Comparison of ENCODE assay signal across 28 cellular contexts in genomic region chr2:66897676-66898280, GRCh38.
A peak's percentile ranks its signal among the peaks of the same experiment; 100 is the strongest.
DNase-seq lines count a peak whose midpoint lies in the region; ATAC-seq, FAIRE-seq and TF ChIP-seq lines count a peak whose summit lies in the region.
"Had no signal": no experiment of that assay in that cellular context is flagged by ENCODE, and none has a peak within 500 bp of the region (broad histone marks: within the 10 kb centered on the region; RNA-seq: fewer than 3 reads in every experiment).

No MANE protein-coding gene starts in this region.

- ATAC-seq in Right ventricle myocardium inferior, result no peak
- ATAC-seq: activated T-cell treated with anti-CD3 and anti-CD28 coated beads, Interleukin-2, amount 50 U/mL, for 4 hours; CD8-positive, alpha-beta T cell had no signal

- TF ChIP-seq CTCF in cardiac muscle cell (IDR thresholded peaks at IDR 0.05; ENCODE audit: low read depth, low read length) (no peak), mesothelial cell of epicardium (IDR thresholded peaks at IDR 0.05; ENCODE audit: unreplicated experiment) (no peak), uterus (IDR thresholded peaks at IDR 0.05) (no peak)

- TF ChIP-seq POLR2A in uterus (IDR thresholded peaks at IDR 0.05) (no peak), H54 (IDR thresholded peaks at IDR 0.05; ENCODE audit: low read depth, low read length) (no peak)

- no peak for FAIRE-seq in H54 (lab: Jason Lieb, UNC)
- FAIRE-seq: GM18507, HTR-8/SVneo had no signal

- H3K36me3 Mint-ChIP-seq in mesothelial cell of epicardium (no peaks in the 10 kb centered on the region), immature natural killer cell (no peaks in the 10 kb centered on the region)
- H3K36me3 Mint-ChIP-seq: brain; CD8-positive, alpha-beta T cell had no signal

- H3K4me1 Mint-ChIP-seq in mesothelial cell of epicardium (peaks cover 37% of the 10 kb centered on the region), immature natural killer cell (no peaks in the 10 kb centered on the region)

- H3K27me3 Mint-ChIP-seq in mesothelial cell of epicardium (ENCODE audit: low read depth) (no peaks in the 10 kb centered on the region), immature natural killer cell (ENCODE audit: low read depth in 3 of 3) (peaks cover 0 to 3% (median 0%) of the 10 kb centered on the region in 3 donors)
- H3K27me3 Mint-ChIP-seq: brain had no signal

- peaks cover 3% of the 10 kb centered on the region for H3K9me3 Mint-ChIP-seq in mesothelial cell of epicardium
- peaks cover 0 to 5% (median 0%) of the 10 kb centered on the region in 6 donors for H3K9me3 Mint-ChIP-seq in immature natural killer cell
- H3K9me3 Mint-ChIP-seq: activated T-cell treated with anti-CD3 and anti-CD28 coated beads, Interleukin-2, amount 50 U/mL, for 4 hours; CD8-positive, alpha-beta T cell had no signal

- H3K27me3 ChIP-seq in cardiac muscle cell, result no peaks in the 10 kb centered on the region
- H3K27me3 ChIP-seq in uterus, result no peaks in the 10 kb centered on the region
- H3K27me3 ChIP-seq: esophagus squamous epithelium, heart right ventricle, Peyer's patch had no signal

- H3K4me1 ChIP-seq in cardiac muscle cell (ENCODE audit: low read depth) (peaks cover 49% of the 10 kb centered on the region), uterus (no peaks in the 10 kb centered on the region)
- H3K4me1 ChIP-seq: Peyer's patch had no signal

- H3K27ac ChIP-seq in cardiac muscle cell (peak overlapping the region; percentile 15), uterus (peak overlapping the region; percentile 70 to 82)
- H3K27ac ChIP-seq: 22Rv1, esophagus squamous epithelium, KMS-11 had no signal

- H3K9me3 ChIP-seq in cardiac muscle cell (ENCODE audit: low read depth), result no peaks in the 10 kb centered on the region
- H3K9me3 ChIP-seq in uterus, result no peaks in the 10 kb centered on the region
- H3K9me3 ChIP-seq: esophagus squamous epithelium, Peyer's patch had no signal

- H3K36me3 ChIP-seq in cardiac muscle cell (no peaks in the 10 kb centered on the region), uterus (no peaks in the 10 kb centered on the region)
- H3K36me3 ChIP-seq: esophagus squamous epithelium, heart right ventricle, Peyer's patch had no signal

- no peak overlapping the region for H3K4me3 Mint-ChIP-seq in mesothelial cell of epicardium
- no peak overlapping the region for H3K4me3 Mint-ChIP-seq in immature natural killer cell
- H3K4me3 Mint-ChIP-seq: activated T-cell treated with anti-CD3 and anti-CD28 coated beads, Interleukin-2, amount 50 U/mL, for 4 hours; brain; CD8-positive, alpha-beta T cell had no signal

- H3K4me3 ChIP-seq in cardiac muscle cell, result no peak overlapping the region
- no peak overlapping the region for H3K4me3 ChIP-seq in uterus
- H3K4me3 ChIP-seq: esophagus squamous epithelium, heart right ventricle, Peyer's patch had no signal

- intact Hi-C loops in Right ventricle myocardium inferior (cut with DNase I), result no loop called here
- intact Hi-C loops in uterus (cut with DNase I; ENCODE audit: low total_unique reads), result no loop called here

- H3K27ac Mint-ChIP-seq in mesothelial cell of epicardium, result peak overlapping the region; percentile 61
- H3K27ac Mint-ChIP-seq in immature natural killer cell, result no peak overlapping the region
- H3K27ac Mint-ChIP-seq: CD8-positive, alpha-beta T cell had no signal

- peak in 1 of 2 donors; percentile 36 for DNase-seq in cardiac muscle cell (ENCODE audit: low read depth in 1 of 2, low spot score in 1 of 2)
- DNase-seq in Right ventricle myocardium inferior (ENCODE audit: missing footprints), result no peak
- peak; percentile 12 for DNase-seq in fibroblast of gingiva (ENCODE audit: low read depth)
- DNase-seq in mesothelial cell of epicardium (ENCODE audit: low spot score in 2 of 2, unreplicated experiment in 2 of 2), result no peak
- peak; percentile 36 to 72 for DNase-seq in uterus
- DNase-seq in NCI-H510A treated with DMSO at 0.1 percent for 48 hours (lab: John Stamatoyannopoulos, UW), result no peak
- DNase-seq in immature natural killer cell, result no peak
- no peak for DNase-seq in H54 (ENCODE audit: insufficient read length, low spot score)
- DNase-seq: activated CD4-positive, alpha-beta T cell treated with anti-CD3 and anti-CD28 coated beads for 4 hours; activated T-cell treated with anti-CD3 and anti-CD28 coated beads, Interleukin-2, amount 50 U/mL, for 4 hours; CD8-positive, alpha-beta T cell; DMS 273 treated with DMSO at 0.1 percent for 48 hours; effector memory CD4-positive, alpha-beta T cell; esophagus squamous epithelium; GF-D8; GOT3; heart right ventricle; NCI-H1694; NCI-H524; Peyer's patch; stimulated activated CD8-positive, alpha-beta memory T cell treated with anti-CD3 and anti-CD28 coated beads, Interleukin-4, amount 100 ng/mL, for 48 hours; T-helper 2 cell; trophoblast cell had no signal

Comparison
In these comparisons a context has a peak if more than half of its experiments do, and no peak if none do; other contexts are left out.
1. DNase-seq: peak in fibroblast of gingiva (single experiment) and uterus (2 of 2); none in Right ventricle myocardium inferior (single experiment), mesothelial cell of epicardium (0 of 2), NCI-H510A treated with DMSO at 0.1 percent for 48 hours (single experiment), immature natural killer cell (0 of 3) and H54 (single experiment).